25 cellular contexts compared by ENCODE assay signal in the genomic region with DNA sequence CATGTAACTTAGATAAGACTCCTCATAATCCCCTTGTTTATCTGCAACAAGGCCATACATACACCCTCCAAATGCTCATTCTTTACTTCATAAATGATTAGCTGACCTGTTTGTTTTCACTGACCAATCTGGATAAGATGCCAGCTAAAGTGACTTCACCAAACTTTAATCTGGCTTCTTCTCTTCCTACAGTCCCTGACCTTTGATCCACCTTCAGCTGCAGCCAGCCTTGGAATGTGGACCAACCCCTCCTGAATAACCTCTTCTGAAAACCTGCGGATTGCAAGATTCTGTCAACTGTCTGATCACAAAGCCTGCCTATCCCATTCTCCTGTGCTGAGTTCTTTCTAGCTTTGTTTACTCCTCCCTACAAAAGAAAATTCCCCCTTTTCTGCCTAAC.
DNase-seq lines count a peak whose midpoint lies in the region; ATAC-seq, FAIRE-seq and TF ChIP-seq lines count a peak whose summit lies in the region.
"Had no signal": no experiment of that assay in that cellular context is flagged by ENCODE, and none has a peak within 500 bp of the region (broad histone marks: within the 10 kb centered on the region; RNA-seq: fewer than 3 reads in every experiment).

No MANE protein-coding gene starts in this region.

- 16 to 26% methylated on average over 1 of the region's 1 CpG for WGBS in pancreas, 2 donors

- BruUV-seq in MCF 10A (replicated peaks; lab: Mats Ljungman, UMichigan), result no TSS peak

- intact Hi-C loops in pancreas (cut with DNase I) (no loop called here), head of caudate nucleus (cut with DNase I) (no loop called here), MCF 10A (cut with micrococcal nuclease) (no loop called here)

- H3K4me1 ChIP-seq in pancreas (peaks cover 0 to 10% (median 8%) of the 10 kb centered on the region in 3 donors), right atrium auricular region (peaks cover 0 to 5% of the 10 kb centered on the region in 2 donors)
- H3K4me1 ChIP-seq: BE2C, tibial nerve had no signal

- H3K36me3 Mint-ChIP-seq in WTC11 (no peaks in the 10 kb centered on the region), MCF 10A (ENCODE audit: insufficient read depth, unreplicated experiment) (peaks cover 4% of the 10 kb centered on the region)
- H3K36me3 Mint-ChIP-seq: activated naive CD8-positive, alpha-beta T cell treated with anti-CD3 and anti-CD28 coated beads for 36 hours had no signal

- H3K4me3 Mint-ChIP-seq in WTC11, result no peak overlapping the region
- no peak overlapping the region for H3K4me3 Mint-ChIP-seq in MCF 10A (ENCODE audit: unreplicated experiment)
- H3K4me3 Mint-ChIP-seq: activated CD8-positive, alpha-beta T cell treated with anti-CD3 and anti-CD28 coated beads for 36 hours; activated naive CD8-positive, alpha-beta T cell treated with anti-CD3 and anti-CD28 coated beads for 36 hours had no signal

- ATAC-seq in WTC11, result peak; percentile 79
- ATAC-seq in pancreas, result peak in 3 of 4 donors; percentile 26 to 53 (median 46)
- no peak for ATAC-seq in SK-N-SH treated with all-trans-retinoic acid at 6 μM for 48 hours
- ATAC-seq: activated CD8-positive, alpha-beta T cell treated with anti-CD3 and anti-CD28 coated beads for 36 hours; HepG2 had no signal

- POLR2A ChIA-PET in WTC11 (lab: Charles Lee), result no interaction called here
- POLR2A ChIA-PET in MCF 10A (lab: Yijun Ruan, JAX), result no interaction called here

- FAIRE-seq in pancreas (lab: Jason Lieb, UNC), result no peak
- FAIRE-seq: HepG2 had no signal

- TF ChIP-seq CTCF in WTC11 (IDR thresholded peaks at IDR 0.05) (no peak), pancreas (IDR thresholded peaks at IDR 0.05) (no peak), right atrium auricular region (IDR thresholded peaks at IDR 0.05) (no peak), MCF 10A (IDR thresholded peaks at IDR 0.05; ENCODE audit: unreplicated experiment) (no peak)

- peak; percentile 79 for DNase-seq in ELF-1 (ENCODE audit: low read depth, low spot score)
- no peak for DNase-seq in WTC11 (ENCODE audit: low spot score)
- DNase-seq in iPS-NIHi7 (ENCODE audit: extremely low spot score), result peak; percentile 40
- DNase-seq in pancreas, result no peak
- no peak for DNase-seq in right atrium auricular region (ENCODE audit: low spot score)
- no peak for DNase-seq in head of caudate nucleus
- DNase-seq in MCF 10A (ENCODE audit: unreplicated experiment), result no peak
- DNase-seq: activated CD4-positive, alpha-beta T cell treated with anti-CD3 and anti-CD28 coated beads for 1 hour; activated CD8-positive, alpha-beta T cell treated with anti-CD3 and anti-CD28 coated beads for 36 hours; activated effector memory CD4-positive, alpha-beta T cell treated with Interleukin-2 at 50 U/mL for 16 hours; activated naive CD8-positive, alpha-beta T cell treated with anti-CD3 and anti-CD28 coated beads for 36 hours; activated T-cell treated with anti-CD3 and anti-CD28 coated beads for 4 hours; BE2C; cerebellar nuclear complex; DND-41; HCEC 1CT; NCI-H1092 treated with DMSO at 0.1 percent for 48 hours; NCI-H1930; NCI-H748 treated with DMSO at 0.1 percent for 48 hours; T1000 had no signal

- no peaks in the 10 kb centered on the region for H3K9me3 ChIP-seq in pancreas
- no peaks in the 10 kb centered on the region for H3K9me3 ChIP-seq in right atrium auricular region
- H3K9me3 ChIP-seq: BE2C, neutrophil, tibial nerve had no signal

- peaks cover 19% of the 10 kb centered on the region for H3K4me1 Mint-ChIP-seq in WTC11
- H3K4me1 Mint-ChIP-seq in MCF 10A (ENCODE audit: insufficient read depth, unreplicated experiment), result no peaks in the 10 kb centered on the region
- H3K4me1 Mint-ChIP-seq: activated naive CD8-positive, alpha-beta T cell treated with anti-CD3 and anti-CD28 coated beads for 36 hours had no signal

- H3K27me3 ChIP-seq in pancreas (no peaks in the 10 kb centered on the region), right atrium auricular region (no peaks in the 10 kb centered on the region)
- H3K27me3 ChIP-seq: BE2C, neutrophil, tibial nerve had no signal

- H3K4me3 ChIP-seq in pancreas (no peak overlapping the region), right atrium auricular region (no peak overlapping the region)
- H3K4me3 ChIP-seq: skin epidermis, tibial nerve had no signal

- CTCF ChIA-PET in WTC11 (lab: Charles Lee), result no interaction called here
- CTCF ChIA-PET in MCF 10A (lab: Yijun Ruan, JAX), result no interaction called here

- peaks cover 8% of the 10 kb centered on the region for H3K9me3 Mint-ChIP-seq in WTC11
- H3K9me3 Mint-ChIP-seq in MCF 10A (ENCODE audit: unreplicated experiment), result peaks cover 6% of the 10 kb centered on the region

- H3K27ac Mint-ChIP-seq in WTC11 (no peak overlapping the region), MCF 10A (ENCODE audit: low read depth, unreplicated experiment) (no peak overlapping the region)
- H3K27ac Mint-ChIP-seq: activated CD8-positive, alpha-beta T cell treated with anti-CD3 and anti-CD28 coated beads for 36 hours; activated naive CD8-positive, alpha-beta T cell treated with anti-CD3 and anti-CD28 coated beads for 36 hours had no signal

- H3K27me3 Mint-ChIP-seq in WTC11 (ENCODE audit: low read depth), result no peaks in the 10 kb centered on the region
- no peaks in the 10 kb centered on the region for H3K27me3 Mint-ChIP-seq in MCF 10A (ENCODE audit: insufficient read depth, unreplicated experiment)
- H3K27me3 Mint-ChIP-seq: activated CD8-positive, alpha-beta T cell treated with anti-CD3 and anti-CD28 coated beads for 36 hours; activated naive CD8-positive, alpha-beta T cell treated with anti-CD3 and anti-CD28 coated beads for 36 hours had no signal

- H3K36me3 ChIP-seq in pancreas, result no peaks in the 10 kb centered on the region
- no peaks in the 10 kb centered on the region for H3K36me3 ChIP-seq in right atrium auricular region
- H3K36me3 ChIP-seq: BE2C, neutrophil, tibial nerve had no signal

- H3K27ac ChIP-seq in pancreas, result no peak overlapping the region
- H3K27ac ChIP-seq in right atrium auricular region, result no peak overlapping the region
- H3K27ac ChIP-seq: neutrophil, skin epidermis, tibial nerve had no signal

TF ChIP-seq in WTC11, 78 proteins besides CTCF, POLR2A, EP300 and RAD21 (continues in another document):
- TF ChIP-seq, protein P1, sequence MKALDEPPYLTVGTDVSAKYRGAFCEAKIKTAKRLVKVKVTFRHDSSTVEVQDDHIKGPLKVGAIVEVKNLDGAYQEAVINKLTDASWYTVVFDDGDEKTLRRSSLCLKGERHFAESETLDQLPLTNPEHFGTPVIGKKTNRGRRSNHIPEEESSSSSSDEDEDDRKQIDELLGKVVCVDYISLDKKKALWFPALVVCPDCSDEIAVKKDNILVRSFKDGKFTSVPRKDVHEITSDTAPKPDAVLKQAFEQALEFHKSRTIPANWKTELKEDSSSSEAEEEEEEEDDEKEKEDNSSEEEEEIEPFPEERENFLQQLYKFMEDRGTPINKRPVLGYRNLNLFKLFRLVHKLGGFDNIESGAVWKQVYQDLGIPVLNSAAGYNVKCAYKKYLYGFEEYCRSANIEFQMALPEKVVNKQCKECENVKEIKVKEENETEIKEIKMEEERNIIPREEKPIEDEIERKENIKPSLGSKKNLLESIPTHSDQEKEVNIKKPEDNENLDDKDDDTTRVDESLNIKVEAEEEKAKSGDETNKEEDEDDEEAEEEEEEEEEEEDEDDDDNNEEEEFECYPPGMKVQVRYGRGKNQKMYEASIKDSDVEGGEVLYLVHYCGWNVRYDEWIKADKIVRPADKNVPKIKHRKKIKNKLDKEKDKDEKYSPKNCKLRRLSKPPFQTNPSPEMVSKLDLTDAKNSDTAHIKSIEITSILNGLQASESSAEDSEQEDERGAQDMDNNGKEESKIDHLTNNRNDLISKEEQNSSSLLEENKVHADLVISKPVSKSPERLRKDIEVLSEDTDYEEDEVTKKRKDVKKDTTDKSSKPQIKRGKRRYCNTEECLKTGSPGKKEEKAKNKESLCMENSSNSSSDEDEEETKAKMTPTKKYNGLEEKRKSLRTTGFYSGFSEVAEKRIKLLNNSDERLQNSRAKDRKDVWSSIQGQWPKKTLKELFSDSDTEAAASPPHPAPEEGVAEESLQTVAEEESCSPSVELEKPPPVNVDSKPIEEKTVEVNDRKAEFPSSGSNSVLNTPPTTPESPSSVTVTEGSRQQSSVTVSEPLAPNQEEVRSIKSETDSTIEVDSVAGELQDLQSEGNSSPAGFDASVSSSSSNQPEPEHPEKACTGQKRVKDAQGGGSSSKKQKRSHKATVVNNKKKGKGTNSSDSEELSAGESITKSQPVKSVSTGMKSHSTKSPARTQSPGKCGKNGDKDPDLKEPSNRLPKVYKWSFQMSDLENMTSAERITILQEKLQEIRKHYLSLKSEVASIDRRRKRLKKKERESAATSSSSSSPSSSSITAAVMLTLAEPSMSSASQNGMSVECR (CRISPR knock-in tag; IDR thresholded peaks at IDR 0.05; ENCODE audit: borderline replicate concordance), result no peak
- no peak for TF ChIP-seq JAZF1 (CRISPR knock-in tag; IDR thresholded peaks at IDR 0.05)

TF ChIP-seq in SK-N-SH treated with all-trans-retinoic acid at 6 μM for 48 hours, 23 proteins besides CTCF, POLR2A, EP300 and RAD21 (continues in another document):
- TF ChIP-seq TCF4 (CRISPR knock-in tag; IDR thresholded peaks at IDR 0.05; ENCODE audit: borderline replicate concordance) (no peak), ZNF8 (CRISPR knock-in tag; IDR thresholded peaks at IDR 0.05) (no peak), TOX (CRISPR knock-in tag; IDR thresholded peaks at IDR 0.05; ENCODE audit: borderline replicate concordance) (no peak), ZFP3 (CRISPR knock-in tag; IDR thresholded peaks at IDR 0.05) (no peak), ZNF565 (CRISPR knock-in tag; conservative IDR thresholded peaks at IDR 0.05; ENCODE audit: low read depth) (no peak), ISL1 (CRISPR knock-in tag; IDR thresholded peaks at IDR 0.05) (no peak)
- TF ChIP-seq, protein P2, sequence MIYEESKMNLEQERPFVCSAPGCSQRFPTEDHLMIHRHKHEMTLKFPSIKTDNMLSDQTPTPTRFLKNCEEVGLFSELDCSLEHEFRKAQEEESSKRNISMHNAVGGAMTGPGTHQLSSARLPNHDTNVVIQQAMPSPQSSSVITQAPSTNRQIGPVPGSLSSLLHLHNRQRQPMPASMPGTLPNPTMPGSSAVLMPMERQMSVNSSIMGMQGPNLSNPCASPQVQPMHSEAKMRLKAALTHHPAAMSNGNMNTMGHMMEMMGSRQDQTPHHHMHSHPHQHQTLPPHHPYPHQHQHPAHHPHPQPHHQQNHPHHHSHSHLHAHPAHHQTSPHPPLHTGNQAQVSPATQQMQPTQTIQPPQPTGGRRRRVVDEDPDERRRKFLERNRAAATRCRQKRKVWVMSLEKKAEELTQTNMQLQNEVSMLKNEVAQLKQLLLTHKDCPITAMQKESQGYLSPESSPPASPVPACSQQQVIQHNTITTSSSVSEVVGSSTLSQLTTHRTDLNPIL (CRISPR knock-in tag; IDR thresholded peaks at IDR 0.05; ENCODE audit: low read depth), result no peak

Comparison
In these comparisons a context has a peak if more than half of its experiments do, and no peak if none do; other contexts are left out.
1. DNase-seq: peak in ELF-1 (single experiment) and iPS-NIHi7 (single experiment); none in WTC11 (single experiment), pancreas (0 of 6), right atrium auricular region (single experiment), head of caudate nucleus (0 of 42) and MCF 10A (single experiment).